In the genomic region with DNA sequence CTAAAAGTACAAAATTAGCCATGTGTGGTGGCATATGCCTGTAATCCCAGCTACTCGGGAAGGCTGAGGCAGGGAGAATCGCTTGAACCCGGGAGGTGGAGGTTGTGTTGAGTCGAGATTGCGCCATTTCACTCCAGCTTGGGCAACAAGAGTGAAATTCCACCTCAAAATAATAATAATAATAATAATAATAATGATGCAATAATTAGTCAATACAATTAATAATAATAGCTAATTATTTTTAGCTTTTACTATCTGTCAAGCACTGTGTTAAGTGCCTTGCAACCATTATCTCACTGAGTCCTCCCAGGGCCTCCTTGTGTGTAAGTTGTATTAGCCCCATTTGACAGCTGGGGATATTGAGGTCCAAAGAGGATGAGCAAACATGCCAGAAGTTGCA, we compare ENCODE assay signal across 8 cellular contexts. TPM values are rescaled to one million over a fixed set of nuclear protein-coding genes. Genes with fewer than 3 reads are reported as not detected.
"Had no signal": no experiment of that assay in that cellular context is flagged by ENCODE, and none has a peak within 500 bp of the region (broad histone marks: within the 10 kb centered on the region; RNA-seq: fewer than 3 reads in every experiment).

No MANE protein-coding gene starts in this region.

- H3K27ac Mint-ChIP-seq: IgD-negative memory B cell had no signal

- DNase-seq: KBM-7, KG1 had no signal

- H3K4me3 ChIP-seq: K562 had no signal

- H3K36me3 Mint-ChIP-seq: IgD-negative memory B cell had no signal

- H3K9me3 Mint-ChIP-seq: IgD-negative memory B cell had no signal

- H3K4me1 Mint-ChIP-seq: IgD-negative memory B cell had no signal

- H3K27ac ChIP-seq: HL-60, KMS-11 had no signal

- ATAC-seq: HepG2, K562 had no signal

- H3K4me2 ChIP-seq: KMS-11 had no signal

- H3K9ac ChIP-seq: KMS-11 had no signal

RNA-seq across cellular contexts. Expression of gene HS3ST3A1, which starts 14.3 kb away (rescaled TPM):
- total RNA-seq: HT-29 had no signal
